8 cellular contexts compared by ENCODE assay signal in genomic region chr3:39000008-39000450, GRCh38. TPM values are rescaled to one million over a fixed set of nuclear protein-coding genes. Genes with fewer than 3 reads are reported as not detected.
A peak's percentile ranks its signal among the peaks of the same experiment; 100 is the strongest.
DNase-seq lines count a peak whose midpoint lies in the region; ATAC-seq and TF ChIP-seq lines count a peak whose summit lies in the region.

No MANE protein-coding gene starts in this region.

- H3K27ac Mint-ChIP-seq in endodermal cell = no peak overlapping the region
- H3K27ac Mint-ChIP-seq in naive B cell = no peak overlapping the region

- TF ChIP-seq CTCF in endodermal cell (conservative IDR thresholded peaks at IDR 0.05) = peak; percentile 96

- no peaks in the 10 kb centered on the region for H3K9me3 ChIP-seq in endodermal cell (ENCODE audit: control insufficient read depth, low read length)

- no peak overlapping the region for H3K4me3 ChIP-seq in endodermal cell (ENCODE audit: low read length)

- no peaks in the 10 kb centered on the region for H3K36me3 ChIP-seq in endodermal cell (ENCODE audit: control insufficient read depth, insufficient read depth, low read length)

- H3K27me3 Mint-ChIP-seq in endodermal cell (ENCODE audit: insufficient read depth) (no peaks in the 10 kb centered on the region), naive B cell (peaks cover 26 to 30% (median 28%) of the 10 kb centered on the region in 3 donors)

- WGBS in endodermal cell (ENCODE audit: insufficient coverage in 1 of 2, insufficient read length in 1 of 2), 2 experiments = 46% methylated on average over 1 of the region's 1 CpG; no CpG with 5 or more reads in 1 of the 2 experiments

- no peaks in the 10 kb centered on the region for H3K4me1 ChIP-seq in endodermal cell (ENCODE audit: control insufficient read depth, insufficient read depth, low read length)

- H3K9ac ChIP-seq in endodermal cell (ENCODE audit: extremely low read depth, low read length, poor library complexity, severe bottlenecking) = no peak overlapping the region

- H3K27ac ChIP-seq in endodermal cell (ENCODE audit: low read depth, low read length) = no peak overlapping the region

- no peaks in the 10 kb centered on the region for H3K9me3 Mint-ChIP-seq in endodermal cell
- H3K9me3 Mint-ChIP-seq in naive B cell = peaks cover 0 to 1% (median 0%) of the 10 kb centered on the region in 7 donors

- DNase-seq in EH (ENCODE audit: low read depth) (peak; percentile 71), LoVo (ENCODE audit: low spot score) (peak; percentile 58), RKO (ENCODE audit: low spot score) (peak; percentile 83), endodermal cell (no peak), naive B cell (peak; percentile 6)

- H3K36me3 Mint-ChIP-seq in endodermal cell (ENCODE audit: low read depth) (no peaks in the 10 kb centered on the region), naive B cell (no peaks in the 10 kb centered on the region)

- peak; percentile 79 for ATAC-seq in GM21528 (IDR thresholded peaks at IDR 0.05; ENCODE audit: low FRiP score, unreplicated experiment)
- ATAC-seq in naive B cell (ENCODE audit: low read depth in 2 of 2) = peak in 1 of 2 donors; percentile 46
- ATAC-seq in HG03025 (IDR thresholded peaks at IDR 0.05; ENCODE audit: low FRiP score, unreplicated experiment) = no peak
- ATAC-seq in HG03280 (IDR thresholded peaks at IDR 0.05; ENCODE audit: unreplicated experiment) = no peak

- H3K27me3 ChIP-seq in endodermal cell (ENCODE audit: control insufficient read depth, insufficient read depth, low read length, poor library complexity, severe bottlenecking) = no peaks in the 10 kb centered on the region

- no peaks in the 10 kb centered on the region for H3K4me1 Mint-ChIP-seq in endodermal cell
- H3K4me1 Mint-ChIP-seq in naive B cell = no peaks in the 10 kb centered on the region

- no peak overlapping the region for H3K4me3 Mint-ChIP-seq in endodermal cell
- no peak overlapping the region for H3K4me3 Mint-ChIP-seq in naive B cell

RNA-seq across cellular contexts. Expression of gene SCN11A, which starts 51.7 kb away (rescaled TPM):
- total RNA-seq in endodermal cell = under 1 TPM; 0.40 to 0.81 TPM
- polyA plus RNA-seq in endodermal cell (2013, experiment 1 of 2) = 0.32 TPM
- 0.33 TPM for polyA plus RNA-seq in endodermal cell (2013, experiment 2 of 2)
- under 1 TPM in 1 of 6 donors, not detected in 5; 0.06 TPM for polyA plus RNA-seq in naive B cell (ENCODE audit: low read depth in 6 of 6)

RNA-seq across cellular contexts. Expression of gene WDR48, which starts 51.8 kb away (rescaled TPM):
- total RNA-seq in endodermal cell = 10 to 100 TPM; 57.5 to 60.4 TPM
- 65.4 TPM for polyA plus RNA-seq in endodermal cell (2013, experiment 1 of 2)
- polyA plus RNA-seq in endodermal cell (2013, experiment 2 of 2) = 57.8 TPM
- 10 to 100 TPM; 23.5 to 66.0 (median 54.3) TPM for polyA plus RNA-seq in naive B cell (ENCODE audit: low read depth in 6 of 6)
